16 cellular contexts compared by ENCODE assay signal in genomic region chr17:50558581-50558954, GRCh38. TPM values are rescaled to one million over a fixed set of nuclear protein-coding genes. Genes with fewer than 3 reads are reported as not detected.
DNase-seq lines count a peak whose midpoint lies in the region; ATAC-seq and TF ChIP-seq lines count a peak whose summit lies in the region.
"Had no signal": no experiment of that assay in that cellular context is flagged by ENCODE, and none has a peak within 500 bp of the region (broad histone marks: within the 10 kb centered on the region; RNA-seq: fewer than 3 reads in every experiment).

No MANE protein-coding gene starts in this region.

- peak overlapping the region; percentile 61 for H3K4me3 Mint-ChIP-seq in Calu3 (ENCODE audit: low read depth, unreplicated experiment)
- H3K4me3 Mint-ChIP-seq in natural killer cell = peak overlapping the region; percentile 74

- H3K36me3 ChIP-seq in A673 (ENCODE audit: insufficient read depth, low read length, poor library complexity, severe bottlenecking) = no peaks in the 10 kb centered on the region
- H3K36me3 ChIP-seq: BE2C, brain microvascular endothelial cell had no signal

- CTCF ChIA-PET in A673 (lab: Charles Lee) = no interaction called here
- CTCF ChIA-PET in Calu3 (lab: Charles Lee) = no interaction called here

- H3K4me3 ChIP-seq in A673 (ENCODE audit: low read depth, low read length, poor library complexity, severe bottlenecking) (peak overlapping the region; percentile 59), choroid plexus epithelial cell (ENCODE audit: low read depth, low read length) (no peak overlapping the region)

- intact Hi-C loops in A673 (cut with micrococcal nuclease; ENCODE audit: unreplicated experiment) (no loop called here), Calu3 (cut with micrococcal nuclease; ENCODE audit: unreplicated experiment) (no loop called here), natural killer cell (cut with micrococcal nuclease) (no loop called here)

- POLR2A ChIA-PET in A673 (lab: Charles Lee; ENCODE audit: low non-redundant PET) = no interaction called here

- TF ChIP-seq CTCF in A673 (conservative IDR thresholded peaks at IDR 0.05; ENCODE audit: low read depth, low read length) (no peak), Calu3 (IDR thresholded peaks at IDR 0.05; ENCODE audit: unreplicated experiment) (no peak), choroid plexus epithelial cell (conservative IDR thresholded peaks at IDR 0.05; ENCODE audit: low read depth, low read length) (peak; percentile 11), natural killer cell (IDR thresholded peaks at IDR 0.05) (no peak)

- peaks cover 11% of the 10 kb centered on the region for H3K27me3 ChIP-seq in A673 (replicated peaks; ENCODE audit: insufficient read depth, low read depth, low read length, poor library complexity)

- H3K9me3 ChIP-seq in A673 (ENCODE audit: low read depth, low read length, poor library complexity, severe bottlenecking) = no peaks in the 10 kb centered on the region
- H3K9me3 ChIP-seq: BE2C, psoas muscle had no signal

- H3K27me3 Mint-ChIP-seq in Calu3 (ENCODE audit: unreplicated experiment) (peaks cover 62% of the 10 kb centered on the region), natural killer cell (ENCODE audit: low read depth in 2 of 2) (peaks cover 9 to 38% of the 10 kb centered on the region in 2 donors)

- no peaks in the 10 kb centered on the region for H3K9me3 Mint-ChIP-seq in Calu3 (ENCODE audit: low read depth, unreplicated experiment)
- no peaks in the 10 kb centered on the region for H3K9me3 Mint-ChIP-seq in natural killer cell

- BruUV-seq in A673 (replicated peaks; lab: Mats Ljungman, UMichigan) (no TSS peak), Calu3 (replicated peaks; lab: Mats Ljungman, UMichigan) (no TSS peak)

- H3K36me3 Mint-ChIP-seq in Calu3 (ENCODE audit: insufficient read depth, unreplicated experiment) (no peaks in the 10 kb centered on the region), natural killer cell (no peaks in the 10 kb centered on the region)

- H3K27ac Mint-ChIP-seq in Calu3 (ENCODE audit: unreplicated experiment) = no peak overlapping the region
- H3K27ac Mint-ChIP-seq in natural killer cell = peak overlapping the region in 1 of 2 donors; percentile 42

- DNase-seq in A673 (ENCODE audit: low spot score) = no peak
- DNase-seq in Calu3 = no peak
- no peak for DNase-seq in choroid plexus epithelial cell (ENCODE audit: low read depth)
- no peak for DNase-seq in natural killer cell
- DNase-seq in stimulated activated CD8-positive, alpha-beta memory T cell treated with anti-CD3 and anti-CD28 coated beads, Interleukin-4, amount 100 ng/mL, for 48 hours = no peak
- DNase-seq in NK-92 treated with Interleukin-12 subunit alpha and Interleukin-12 subunit beta, amount 100 ng/mL, for 24 hours (lab: John Stamatoyannopoulos, UW) = no peak
- DNase-seq in superior temporal gyrus (ENCODE audit: extremely low spot score) = no peak
- DNase-seq: BE2C, brain microvascular endothelial cell, NCI-H2081, psoas muscle had no signal

- no peak for ATAC-seq in natural killer cell
- no peak for ATAC-seq in HG02970 (IDR thresholded peaks at IDR 0.05; ENCODE audit: low FRiP score, unreplicated experiment)
- ATAC-seq: HCT116, psoas muscle had no signal

- H3K4me1 Mint-ChIP-seq in Calu3 (ENCODE audit: low read depth, unreplicated experiment) (peaks cover 5% of the 10 kb centered on the region), natural killer cell (peaks cover 19 to 26% of the 10 kb centered on the region in 2 donors)

- H3K27ac ChIP-seq in A673 (ENCODE audit: low read depth, low read length, poor library complexity, severe bottlenecking) = no peak overlapping the region
- H3K27ac ChIP-seq: brain microvascular endothelial cell, HL-60, psoas muscle had no signal

- H3K4me1 ChIP-seq in A673 (ENCODE audit: insufficient read depth, low read length, poor library complexity, severe bottlenecking) = peaks cover 31% of the 10 kb centered on the region

RNA-seq across cellular contexts. Expression of gene CACNA1G, which starts 1.9 kb away (rescaled TPM):
- total RNA-seq in A673 (2021) (7.1 and 10.8 TPM in 2 replicates), Calu3 (2022) (not detected in 2 replicates), natural killer cell (not detected)
- total RNA-seq: epithelial cell of proximal tubule, lung microvascular endothelial cell had no signal

RNA-seq across cellular contexts. Expression of gene SPATA20, which starts 11.6 kb away (rescaled TPM):
- total RNA-seq in A673 (2021) (11.1 and 16.5 TPM in 2 replicates), Calu3 (2022) (33.2 and 47.8 TPM in 2 replicates), natural killer cell (10 to 100 TPM; 30.7 to 45.5 (median 32.5) TPM)

RNA-seq across cellular contexts. Expression of gene EPN3, which starts 26.0 kb away (rescaled TPM):
- 0.09 TPM in 1 of 2 replicates, not detected in the other for total RNA-seq in A673 (2021)
- 41.9 and 45.1 TPM in 2 replicates for total RNA-seq in Calu3 (2022)
- not detected for total RNA-seq in natural killer cell
- total RNA-seq: lung microvascular endothelial cell had no signal

RNA-seq across cellular contexts. Expression of gene MYCBPAP, which starts 50.3 kb away (rescaled TPM):
- 0.92 and 1.2 TPM in 2 replicates for total RNA-seq in A673 (2021)
- total RNA-seq in Calu3 (2022) = 0.52 and 1.0 TPM in 2 replicates
- 1 to 10 TPM in 1 of 3 donors, under 1 TPM in 2; 0.26 to 4.9 (median 0.70) TPM for total RNA-seq in natural killer cell

Comparison
In these comparisons a context has a peak if more than half of its experiments do, and no peak if none do; other contexts are left out.
1. RNA of gene EPN3, which starts 26.0 kb away (total RNA-seq): 41.9 to 45.1 TPM in Calu3; 0.09 TPM in A673 and not detected in natural killer cell; every median in the first group is over 10 times any median in the second.